ENCODE assay signal across 17 cellular contexts in genomic region chr12:2435511-2435910, GRCh38.
DNase-seq lines count a peak whose midpoint lies in the region; ATAC-seq and TF ChIP-seq lines count a peak whose summit lies in the region.
"Had no signal": no experiment of that assay in that cellular context is flagged by ENCODE, and none has a peak within 500 bp of the region (broad histone marks: within the 10 kb centered on the region; RNA-seq: fewer than 3 reads in every experiment).

No MANE protein-coding gene starts in this region.

- TF ChIP-seq CTCF in natural killer cell (IDR thresholded peaks at IDR 0.05) (no peak), H9 (conservative IDR thresholded peaks at IDR 0.05) (no peak)

- H4K91ac ChIP-seq in H9 (ENCODE audit: insufficient read length, low read depth, low read length) = no peak overlapping the region

- no peak overlapping the region for H3K4me3 ChIP-seq in stomach smooth muscle (ENCODE audit: low read length in 2 of 2)
- H3K4me3 ChIP-seq: A549, GM23338 had no signal

- no peak overlapping the region for H3K23ac ChIP-seq in H9 (ENCODE audit: insufficient read length, low read depth, low read length)

- no peak overlapping the region for H3K18ac ChIP-seq in H9 (ENCODE audit: insufficient read length, low read depth, low read length)

- no peak overlapping the region for H4K5ac ChIP-seq in H9 (ENCODE audit: insufficient read length, low read depth, low read length)

- no peak overlapping the region for H2BK12ac ChIP-seq in H9 (ENCODE audit: insufficient read length, low read depth, low read length)

- H3K9ac ChIP-seq in stomach smooth muscle (ENCODE audit: low read length in 2 of 2) (no peak overlapping the region), H9 (ENCODE audit: extremely low read depth, insufficient read length, low read length) (no peak overlapping the region)

- H3K14ac ChIP-seq in H9 (ENCODE audit: insufficient read depth, low read length) = no peak overlapping the region; the same call in 1 of the 2 replicates

- H3K27me3 ChIP-seq in stomach smooth muscle (ENCODE audit: control insufficient read depth in 1 of 2, insufficient read depth in 2 of 2, low read length in 2 of 2) (no peaks in the 10 kb centered on the region), H9 (ENCODE audit: insufficient read depth, low read length) (no peaks in the 10 kb centered on the region)

- no peak overlapping the region for H3K4me2 ChIP-seq in H9 (ENCODE audit: insufficient read depth, insufficient read length, low read length)
- H3K4me2 ChIP-seq: A549, GM23338 had no signal

- DNase-seq in Right ventricle myocardium inferior (ENCODE audit: missing footprints) (no peak), cardiac septum (ENCODE audit: low spot score) (no peak), natural killer cell (no peak), NCI-H1105 (lab: John Stamatoyannopoulos, UW) (no peak), H9 (no peak)
- peak; percentile 35 for DNase-seq in natural killer cell treated with Interleukin-12 subunit alpha and Interleukin-12 subunit beta and Interleukin-15 and Interleukin-18, amount 100 ng/mL, for 72 hours (ENCODE audit: low spot score)
- DNase-seq: AML-193; Caco-2; CD4-positive, alpha-beta T cell; HFFc6 had no signal

- no peak overlapping the region for H2AFZ ChIP-seq in H9 (ENCODE audit: low read length)
- H2AFZ ChIP-seq: GM23338 had no signal

- H3K27ac ChIP-seq in stomach smooth muscle (ENCODE audit: low read length) (peak overlapping the region; percentile 18), H9 (ENCODE audit: insufficient read length, low read depth, low read length) (no peak overlapping the region)
- H3K27ac ChIP-seq: 22Rv1, A549, C4-2B, HL-60 had no signal

- ATAC-seq in Right ventricle myocardium inferior (peak; percentile 45), natural killer cell (no peak)
- no peak for ATAC-seq in natural killer cell treated with Interleukin-12 subunit alpha and Interleukin-12 subunit beta and Interleukin-15 and Interleukin-18, amount 100 ng/mL, for 72 hours
- ATAC-seq: A549, GM23338, HCT116 had no signal

- H3K4me1 Mint-ChIP-seq in natural killer cell treated with Interleukin-12 subunit alpha and Interleukin-12 subunit beta and Interleukin-15 and Interleukin-18, amount 100 ng/mL, for 72 hours (ENCODE audit: low read depth in 2 of 2) = no peaks in the 10 kb centered on the region
- H3K4me1 Mint-ChIP-seq in natural killer cell (no peaks in the 10 kb centered on the region), H9 (no peaks in the 10 kb centered on the region)
- H3K4me1 Mint-ChIP-seq: GM23338 had no signal

- H2AK5ac ChIP-seq in H9 (ENCODE audit: insufficient read length, low read length) = no peak overlapping the region

- no peak overlapping the region for H3K56ac ChIP-seq in H9 (ENCODE audit: insufficient read length, low read depth, low read length)

- H4K8ac ChIP-seq in H9 (replicated peaks; ENCODE audit: insufficient read length, low read depth, low read length) = no peak overlapping the region

- H2BK20ac ChIP-seq in H9 (ENCODE audit: low read depth, low read length, poor library complexity, severe bottlenecking) = no peak overlapping the region

- H2BK120ac ChIP-seq in H9 (ENCODE audit: low read depth, low read length, poor library complexity, severe bottlenecking) = no peak overlapping the region

- H2BK15ac ChIP-seq in H9 (ENCODE audit: low read depth, low read length) = no peak overlapping the region

- H3K4me1 ChIP-seq in stomach smooth muscle (ENCODE audit: control insufficient read depth, insufficient read depth, low read length) (peaks cover 50% of the 10 kb centered on the region), H9 (ENCODE audit: insufficient read depth, low read length) (no peaks in the 10 kb centered on the region)
- H3K4me1 ChIP-seq: A549, Caco-2 had no signal

- intact Hi-C loops in Right ventricle myocardium inferior (cut with DNase I) = no loop called here
- intact Hi-C loops in cardiac septum (cut with DNase I) = no loop called here
- intact Hi-C loops in natural killer cell (cut with micrococcal nuclease) = no loop called here

- H3K4me3 Mint-ChIP-seq in natural killer cell treated with Interleukin-12 subunit alpha and Interleukin-12 subunit beta and Interleukin-15 and Interleukin-18, amount 100 ng/mL, for 72 hours = no peak overlapping the region
- H3K4me3 Mint-ChIP-seq in natural killer cell (no peak overlapping the region), H9 (no peak overlapping the region)
- H3K4me3 Mint-ChIP-seq: CD4-positive, alpha-beta T cell; GM23338; HFFc6 had no signal

- peaks cover 7% of the 10 kb centered on the region for H3K9me3 Mint-ChIP-seq in natural killer cell treated with Interleukin-12 subunit alpha and Interleukin-12 subunit beta and Interleukin-15 and Interleukin-18, amount 100 ng/mL, for 72 hours
- H3K9me3 Mint-ChIP-seq in natural killer cell (peaks cover 0 to 7% of the 10 kb centered on the region in 2 donors), H9 (peaks cover 4 to 5% of the 10 kb centered on the region in 2 experiments; a peak in 3 of 5 replicates)
- H3K9me3 Mint-ChIP-seq: HFFc6 had no signal

- H3K27me3 Mint-ChIP-seq in natural killer cell treated with Interleukin-12 subunit alpha and Interleukin-12 subunit beta and Interleukin-15 and Interleukin-18, amount 100 ng/mL, for 72 hours = peaks cover 11 to 17% of the 10 kb centered on the region in 2 donors
- H3K27me3 Mint-ChIP-seq in natural killer cell (ENCODE audit: low read depth in 2 of 2) (peaks cover 4 to 12% of the 10 kb centered on the region in 2 donors), H9 (ENCODE audit: low read depth) (peaks cover 7% of the 10 kb centered on the region)
- H3K27me3 Mint-ChIP-seq: CD4-positive, alpha-beta T cell had no signal

- H3K79me2 ChIP-seq in H9 (ENCODE audit: insufficient read depth, low read length) = no peaks in the 10 kb centered on the region

- no peaks in the 10 kb centered on the region for H4K20me1 ChIP-seq in H9 (ENCODE audit: control insufficient read depth, insufficient read depth, insufficient read length)

- H3K4ac ChIP-seq in H9 (ENCODE audit: low read depth, low read length) = no peak overlapping the region

- H3K36me3 ChIP-seq in stomach smooth muscle (ENCODE audit: control insufficient read depth in 2 of 2, insufficient read depth in 2 of 2, low read length in 2 of 2) = peaks cover 0 to 2% of the 10 kb centered on the region in 2 donors

- H3K9me3 ChIP-seq in stomach smooth muscle (ENCODE audit: control insufficient read depth in 2 of 2, low read length in 2 of 2) (no peaks in the 10 kb centered on the region), H9 (ENCODE audit: control insufficient read depth, low read depth, low read length) (no peaks in the 10 kb centered on the region)
- H3K9me3 ChIP-seq: A549, Caco-2 had no signal

- no peaks in the 10 kb centered on the region for H3K36me3 Mint-ChIP-seq in natural killer cell treated with Interleukin-12 subunit alpha and Interleukin-12 subunit beta and Interleukin-15 and Interleukin-18, amount 100 ng/mL, for 72 hours
- no peaks in the 10 kb centered on the region for H3K36me3 Mint-ChIP-seq in natural killer cell
- H3K36me3 Mint-ChIP-seq in H9 (ENCODE audit: insufficient read depth in 1 of 3, low read depth in 3 of 3) = no peaks in the 10 kb centered on the region; a peak in 1 of 7 replicates

- no peak overlapping the region for H2BK5ac ChIP-seq in H9 (ENCODE audit: insufficient read length, low read length)

- H3K79me1 ChIP-seq in H9 (ENCODE audit: insufficient read depth, low read depth, low read length, poor library complexity, severe bottlenecking) = no peaks in the 10 kb centered on the region

- no peak overlapping the region for H3K27ac Mint-ChIP-seq in natural killer cell treated with Interleukin-12 subunit alpha and Interleukin-12 subunit beta and Interleukin-15 and Interleukin-18, amount 100 ng/mL, for 72 hours
- H3K27ac Mint-ChIP-seq in natural killer cell (no peak overlapping the region), H9 (no peak overlapping the region)
- H3K27ac Mint-ChIP-seq: CD4-positive, alpha-beta T cell; GM23338; HFFc6 had no signal

- H3K23me2 ChIP-seq in H9 (ENCODE audit: insufficient read length, low read depth, low read length, poor library complexity, severe bottlenecking) = no peaks in the 10 kb centered on the region

- H3T11ph ChIP-seq in H9 (ENCODE audit: low read length) = no peak overlapping the region

- no CpG with 5 or more reads among the region's 11 CpGs for WGBS in H9 (ENCODE audit: extremely low coverage, insufficient read length, low lambda C conversion rate)
